Comparison of ENCODE assay signal across 12 cellular contexts in the genomic region with DNA sequence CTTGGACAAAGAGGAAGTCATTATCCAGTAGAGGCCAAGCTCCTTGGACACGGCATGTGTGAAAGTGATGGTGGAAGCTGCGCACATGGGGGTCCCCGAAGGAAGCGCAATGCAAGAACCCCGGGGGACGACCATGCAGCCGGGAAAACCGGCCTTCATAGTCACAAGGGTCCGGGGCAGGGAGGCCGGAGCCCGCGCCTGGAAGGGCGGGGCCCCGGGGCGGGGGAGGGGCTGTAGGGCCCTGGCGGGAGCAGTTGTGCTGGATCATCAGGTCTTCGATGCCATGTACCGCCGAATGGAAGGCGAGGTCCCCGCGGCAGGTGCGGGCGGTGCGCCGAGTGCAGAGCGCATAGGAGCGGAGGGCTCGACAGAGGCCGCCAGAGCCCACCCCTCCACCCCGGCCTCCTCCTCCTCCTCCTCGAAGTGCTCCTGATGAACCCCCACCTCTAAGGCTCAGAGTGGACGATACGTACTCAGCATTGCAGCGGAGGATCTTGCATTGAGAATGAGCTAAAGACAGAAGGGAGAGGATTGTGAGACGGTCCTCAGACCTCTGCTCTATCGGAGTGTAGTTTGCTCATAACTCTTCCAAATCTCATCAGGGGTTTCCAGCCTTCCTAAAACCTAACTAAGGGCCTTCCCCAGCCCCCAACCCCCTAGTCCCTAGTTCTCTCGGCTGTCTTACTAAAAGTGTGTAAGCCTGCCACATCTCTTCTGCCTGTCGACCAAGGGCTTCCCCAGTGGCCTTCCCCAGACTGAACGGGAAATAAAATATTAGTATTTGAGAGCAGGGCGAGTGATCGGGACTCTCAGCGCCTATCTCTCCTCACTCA. TPM values are rescaled to one million over a fixed set of nuclear protein-coding genes. Genes with fewer than 3 reads are reported as not detected.
DNase-seq lines count a peak whose midpoint lies in the region; TF ChIP-seq lines count a peak whose summit lies in the region.
"Had no signal": no experiment of that assay in that cellular context is flagged by ENCODE, and none has a peak within 500 bp of the region (broad histone marks: within the 10 kb centered on the region; RNA-seq: fewer than 3 reads in every experiment).

No MANE protein-coding gene starts in this region.

- no peaks in the 10 kb centered on the region for H3K4me1 Mint-ChIP-seq in neural progenitor cell
- H3K4me1 Mint-ChIP-seq in HFFc6 (ENCODE audit: low read depth) = peaks cover 35% of the 10 kb centered on the region
- H3K4me1 Mint-ChIP-seq: natural killer cell had no signal

- H3K27me3 ChIP-seq in MM.1S (replicated peaks; ENCODE audit: insufficient read depth, low read length) (peaks cover 23% of the 10 kb centered on the region), esophagus squamous epithelium (peaks cover 0 to 62% (median 8%) of the 10 kb centered on the region in 4 donors), neural progenitor cell (peaks cover 66% of the 10 kb centered on the region)

- DNase-seq in MM.1S (no peak), esophagus squamous epithelium (lab: John Stamatoyannopoulos, UW) (no peak), neural progenitor cell (ENCODE audit: low spot score) (peak; percentile 57), cerebellar nuclear complex (lab: John Stamatoyannopoulos, UW) (no peak), NCI-H2107 (lab: John Stamatoyannopoulos, UW) (no peak), HFFc6 (no peak), activated gamma-delta T cell (lab: John Stamatoyannopoulos, UW) (no peak)
- DNase-seq: adrenal gland, foreskin fibroblast, natural killer cell had no signal

- H3K27me3 Mint-ChIP-seq in neural progenitor cell (ENCODE audit: insufficient read depth, low read depth) (peaks cover 24% of the 10 kb centered on the region), HFFc6 (ENCODE audit: insufficient read depth) (peaks cover 4% of the 10 kb centered on the region)

- H3K9me2 ChIP-seq in MM.1S (replicated peaks; ENCODE audit: insufficient read depth, low read length) = no peaks in the 10 kb centered on the region

- no peaks in the 10 kb centered on the region for H4K20me1 ChIP-seq in MM.1S (ENCODE audit: insufficient read depth, low read length)
- no peaks in the 10 kb centered on the region for H4K20me1 ChIP-seq in neural progenitor cell (ENCODE audit: low read depth)
- H4K20me1 ChIP-seq: BLaER1 treated with 17β-estradiol and CSF1 and Interleukin-3, amounts not matched to agents 10 nM and 100 nM had no signal

- no peaks in the 10 kb centered on the region for H3K9me3 ChIP-seq in MM.1S (replicated peaks; ENCODE audit: insufficient read depth, low read length)
- no peaks in the 10 kb centered on the region for H3K9me3 ChIP-seq in esophagus squamous epithelium
- no peaks in the 10 kb centered on the region for H3K9me3 ChIP-seq in neural progenitor cell (ENCODE audit: low read depth)
- H3K9me3 ChIP-seq: adrenal gland had no signal

- H3K4me1 ChIP-seq in MM.1S (ENCODE audit: low read length) = no peaks in the 10 kb centered on the region
- H3K4me1 ChIP-seq in esophagus squamous epithelium = peaks cover 6 to 11% (median 8%) of the 10 kb centered on the region in 3 donors
- peaks cover 7% of the 10 kb centered on the region for H3K4me1 ChIP-seq in neural progenitor cell
- H3K4me1 ChIP-seq: adrenal gland had no signal

- peak overlapping the region; percentile 34 for H2AFZ ChIP-seq in MM.1S (ENCODE audit: low read length)
- peak overlapping the region; percentile 93 for H2AFZ ChIP-seq in neural progenitor cell (replicated peaks)

- 32 to 35% methylated on average over 14 to 19 of the region's 43 CpGs for WGBS in esophagus squamous epithelium, 2 donors

- intact Hi-C loops in esophagus squamous epithelium (cut with DNase I) = loop anchor here (5.0 kb wide), 1 partner anchor 167 kb away; no protein-coding TSS in a partner anchor

- H3K9ac ChIP-seq in MM.1S (ENCODE audit: low read length) = no peak overlapping the region
- H3K9ac ChIP-seq in neural progenitor cell = no peak overlapping the region
- H3K9ac ChIP-seq: BLaER1 treated with 17β-estradiol and CSF1 and Interleukin-3, amounts not matched to agents 10 nM and 100 nM had no signal

- H3K79me2 ChIP-seq in MM.1S (ENCODE audit: low read length) (no peaks in the 10 kb centered on the region), neural progenitor cell (ENCODE audit: low read depth) (no peaks in the 10 kb centered on the region)

- peak overlapping the region; percentile 42 for H3K4me3 Mint-ChIP-seq in neural progenitor cell
- no peak overlapping the region for H3K4me3 Mint-ChIP-seq in HFFc6
- H3K4me3 Mint-ChIP-seq: natural killer cell had no signal

- H3K36me3 Mint-ChIP-seq in neural progenitor cell (no peaks in the 10 kb centered on the region), HFFc6 (ENCODE audit: low read depth) (no peaks in the 10 kb centered on the region)
- H3K36me3 Mint-ChIP-seq: natural killer cell had no signal

- H3F3A ChIP-seq in MM.1S (ENCODE audit: insufficient read depth, low read length) = no peaks in the 10 kb centered on the region
- H3F3A ChIP-seq in neural progenitor cell (ENCODE audit: low read depth) = no peaks in the 10 kb centered on the region

- TF ChIP-seq POLR2A in esophagus squamous epithelium (IDR thresholded peaks at IDR 0.05) = no peak

- H3K27ac ChIP-seq in 22Rv1 (peak overlapping the region; percentile 59; the same call in 1 of the 2 replicates), MM.1S (ENCODE audit: low read length) (no peak overlapping the region), esophagus squamous epithelium (no peak overlapping the region), neural progenitor cell (no peak overlapping the region)
- H3K27ac ChIP-seq: adrenal gland; BLaER1 treated with 17β-estradiol and CSF1 and Interleukin-3, amounts not matched to agents 10 nM and 100 nM had no signal

- H3K27ac Mint-ChIP-seq in neural progenitor cell (no peak overlapping the region), HFFc6 (no peak overlapping the region)
- H3K27ac Mint-ChIP-seq: natural killer cell had no signal

- H3K9me3 Mint-ChIP-seq in neural progenitor cell (no peaks in the 10 kb centered on the region), HFFc6 (no peaks in the 10 kb centered on the region)
- H3K9me3 Mint-ChIP-seq: natural killer cell had no signal

- no peak for TF ChIP-seq CTCF in 22Rv1 (IDR thresholded peaks at IDR 0.05)
- no peak for TF ChIP-seq CTCF in MM.1S (IDR thresholded peaks at IDR 0.05; ENCODE audit: low read length)
- TF ChIP-seq CTCF in esophagus squamous epithelium (IDR thresholded peaks at IDR 0.05) = no peak
- TF ChIP-seq CTCF in neural progenitor cell (IDR thresholded peaks at IDR 0.05) = no peak
- no peak for TF ChIP-seq CTCF in HFFc6 (IDR thresholded peaks at IDR 0.05)

- no peak overlapping the region for H3K4me3 ChIP-seq in MM.1S (ENCODE audit: low read length)
- peak overlapping the region in 3 of 4 donors; percentile 7 to 49 (median 26) for H3K4me3 ChIP-seq in esophagus squamous epithelium
- H3K4me3 ChIP-seq in neural progenitor cell = peak overlapping the region; percentile 40
- H3K4me3 ChIP-seq: BLaER1 treated with 17β-estradiol and CSF1 and Interleukin-3, amounts not matched to agents 10 nM and 100 nM had no signal

- H3K4me2 ChIP-seq in MM.1S (ENCODE audit: low read depth, low read length) (0 out of 2 replicates have a peak overlapping the region, but pooled peaks have one; percentile 7), neural progenitor cell (peak overlapping the region; percentile 76)

- H3K36me3 ChIP-seq in MM.1S (replicated peaks; ENCODE audit: insufficient read depth, low read length) = no peaks in the 10 kb centered on the region
- H3K36me3 ChIP-seq in esophagus squamous epithelium = no peaks in the 10 kb centered on the region
- H3K36me3 ChIP-seq in neural progenitor cell = no peaks in the 10 kb centered on the region
- H3K36me3 ChIP-seq: adrenal gland; BLaER1 treated with 17β-estradiol and CSF1 and Interleukin-3, amounts not matched to agents 10 nM and 100 nM had no signal

RNA-seq across cellular contexts. Expression of a gene that starts 2.1 kb away (rescaled TPM):
- total RNA-seq in esophagus squamous epithelium (not detected), neural progenitor cell (ENCODE audit: low replicate concordance) (not detected in 2 replicates)
- total RNA-seq in HFFc6 (2021; fragmentation: NEBNext Ultra II Directional; extraction: Animal tissue kit (Norgen Biotek cat#: 25700)) = not detected
- total RNA-seq: natural killer cell had no signal

RNA-seq across cellular contexts. Expression of a gene that starts 23.1 kb away (rescaled TPM):
- total RNA-seq in esophagus squamous epithelium (100 to 1,000 TPM in 3 of 4 donors, 10 to 100 TPM in 1; 94.9 to 942 (median 328) TPM), neural progenitor cell (ENCODE audit: low replicate concordance) (177 and 213 TPM in 2 replicates)
- total RNA-seq in HFFc6 (2021; fragmentation: NEBNext Ultra II Directional; extraction: Animal tissue kit (Norgen Biotek cat#: 25700)) = 10 to 100 TPM; 49.2 to 78.0 (median 59.5) TPM

RNA-seq across cellular contexts. Expression of a gene that starts 55.0 kb away (rescaled TPM):
- 10 to 100 TPM in 2 of 4 donors, 1 to 10 TPM in 2; 2.9 to 15.9 (median 9.8) TPM for total RNA-seq in esophagus squamous epithelium
- 11.1 and 12.0 TPM in 2 replicates for total RNA-seq in neural progenitor cell (ENCODE audit: low replicate concordance)
- total RNA-seq in HFFc6 (2021; fragmentation: NEBNext Ultra II Directional; extraction: Animal tissue kit (Norgen Biotek cat#: 25700)) = 10 to 100 TPM; 23.5 to 29.3 (median 26.2) TPM

RNA-seq across cellular contexts. Expression of a gene that starts 55.1 kb away (rescaled TPM):
- under 1 TPM; 0.04 to 0.67 (median 0.30) TPM for total RNA-seq in esophagus squamous epithelium
- total RNA-seq in neural progenitor cell (ENCODE audit: low replicate concordance) = 0.06 and 0.28 TPM in 2 replicates
- 10 to 100 TPM in 3 of 6 experiments, 1 to 10 TPM in 3; 8.1 to 14.9 (median 10.2) TPM for total RNA-seq in HFFc6 (2021; fragmentation: NEBNext Ultra II Directional; extraction: Animal tissue kit (Norgen Biotek cat#: 25700))
